Comparison of ENCODE assay signal across 8 cellular contexts in the genomic region with DNA sequence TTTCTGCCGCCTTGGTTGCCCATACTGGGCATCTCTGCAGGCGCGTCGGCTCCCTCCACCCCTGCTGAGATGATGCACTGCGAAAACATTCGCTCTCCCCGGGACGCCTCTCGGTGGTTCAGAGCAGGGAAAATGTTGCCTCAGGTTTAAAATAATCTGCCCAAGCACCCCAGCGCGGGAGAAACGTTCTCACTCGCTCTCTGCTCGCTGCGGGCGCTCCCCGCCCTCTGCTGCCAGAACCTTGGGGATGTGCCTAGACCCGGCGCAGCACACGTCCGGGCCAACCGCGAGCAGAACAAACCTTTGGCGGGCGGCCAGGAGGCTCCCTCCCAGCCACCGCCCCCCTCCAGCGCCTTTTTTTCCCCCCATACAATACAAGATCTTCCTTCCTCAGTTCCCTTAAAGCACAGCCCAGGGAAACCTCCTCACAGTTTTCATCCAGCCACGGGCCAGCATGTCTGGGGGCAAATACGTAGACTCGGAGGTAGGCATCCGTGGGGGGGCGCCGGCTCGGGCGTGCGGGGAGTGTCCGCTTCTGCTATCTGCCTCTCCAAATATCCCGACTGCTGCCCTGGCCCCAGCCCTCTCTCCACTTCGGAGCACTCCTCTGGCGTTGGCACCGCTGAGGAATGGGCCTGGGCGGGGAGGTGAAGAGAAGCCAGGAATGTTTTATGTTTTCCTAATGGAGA. TPM values are rescaled to one million over a fixed set of nuclear protein-coding genes. Genes with fewer than 3 reads are reported as not detected.
DNase-seq lines count a peak whose midpoint lies in the region; ATAC-seq and TF ChIP-seq lines count a peak whose summit lies in the region.

A gene with protein sequence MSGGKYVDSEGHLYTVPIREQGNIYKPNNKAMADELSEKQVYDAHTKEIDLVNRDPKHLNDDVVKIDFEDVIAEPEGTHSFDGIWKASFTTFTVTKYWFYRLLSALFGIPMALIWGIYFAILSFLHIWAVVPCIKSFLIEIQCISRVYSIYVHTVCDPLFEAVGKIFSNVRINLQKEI (plus strand): TSS at position 428 of the 689 bp plus-strand sequence. CDS start 27 bp downstream, at position 455.

- H3K27me3 ChIP-seq in GM06990 (replicated peaks; ENCODE audit: control insufficient read depth, insufficient read depth, low read length) (no peaks in the 10 kb centered on the region; the same call in 1 of the 2 replicates), HUES6 (ENCODE audit: control insufficient read depth, insufficient read depth, low read length) (peaks cover 22% of the 10 kb centered on the region), left lung (peaks cover 0 to 45% of the 10 kb centered on the region in 2 donors)

- no peaks in the 10 kb centered on the region for H3K36me3 ChIP-seq in GM06990 (ENCODE audit: control insufficient read depth, insufficient read depth, low read length)
- H3K36me3 ChIP-seq in HUES6 (ENCODE audit: control insufficient read depth, insufficient read depth, low read length), result peaks cover 5% of the 10 kb centered on the region; the same call in 1 of the 2 replicates
- no peaks in the 10 kb centered on the region for H3K36me3 ChIP-seq in left lung

- DNase-seq in GM06990 (ENCODE audit: extremely low read depth, insufficient read length), result peak; percentile 48
- DNase-seq in activated CD4-positive, alpha-beta T cell treated with anti-CD3 and anti-CD28 coated beads for 4 hours, result peak; percentile 17 to 31
- DNase-seq in ecto neural progenitor cell (ENCODE audit: low spot score), result peak; percentile 66
- DNase-seq in left lung, result peak; percentile 78 to 88
- peak; percentile 35 to 41 for DNase-seq in stimulated activated CD4-positive, alpha-beta T cell treated with anti-CD3 and anti-CD28 coated beads, Interleukin-2, amount 100 ng/mL, for 24 hours

- TF ChIP-seq CTCF in GM06990 (IDR thresholded peaks at IDR 0.05; ENCODE audit: insufficient read depth, low read length, poor library complexity, severe bottlenecking) (peak; percentile 20), left lung (IDR thresholded peaks at IDR 0.05) (peak in 1 of 2 donors; percentile 20)

- H3K9me3 ChIP-seq in HUES6 (ENCODE audit: control insufficient read depth, insufficient read depth, low read depth, low read length) (no peaks in the 10 kb centered on the region), left lung (no peaks in the 10 kb centered on the region)

- H3K9ac ChIP-seq in HUES6 (ENCODE audit: low read length), result peak within 1 kb of the TSS; percentile 99

- H3K4me3 ChIP-seq in GM06990 (replicated peaks; ENCODE audit: low read depth, low read length) (peak within 1 kb of the TSS; percentile 70), HUES6 (ENCODE audit: low read depth, low read length) (peak within 1 kb of the TSS; percentile 91), left lung (peak within 1 kb of the TSS; percentile 51 to 57)

- peak within 1 kb of the TSS; percentile 87; the same call in 1 of the 2 replicates for H3K27ac ChIP-seq in HUES6 (ENCODE audit: low read depth, low read length)
- H3K27ac ChIP-seq in left lung, result peak within 1 kb of the TSS; percentile 90 to 94

- H3K4me1 ChIP-seq in HUES6 (ENCODE audit: control insufficient read depth, insufficient read depth, low read length) (peaks cover 53% of the 10 kb centered on the region), left lung (peaks cover 14 to 50% of the 10 kb centered on the region in 2 donors)

- ATAC-seq in left lung, result peak; percentile 59
- ATAC-seq in GM21825 (IDR thresholded peaks at IDR 0.05; ENCODE audit: unreplicated experiment), result no peak
- no peak for ATAC-seq in GM21390 (IDR thresholded peaks at IDR 0.05; ENCODE audit: unreplicated experiment)

- intact Hi-C loops in left lung (cut with DNase I), result loop anchor here in 1 of 2 donors (10.0 kb wide), 1 partner anchor 270 kb away; no protein-coding TSS in a partner anchor

RNA-seq across cellular contexts. Expression of the gene that starts here (rescaled TPM):
- total RNA-seq in left lung, result 100 to 1,000 TPM; 377 to 520 TPM

Comparison
In these comparisons a context has a peak if more than half of its experiments do, and no peak if none do; other contexts are left out.
1. DNase-seq: peak in every context shown above with its lines; median percentile 83 in left lung; 66 in ecto neural progenitor cell; 48 in GM06990; 38 in stimulated activated CD4-positive, alpha-beta T cell treated with anti-CD3 and anti-CD28 coated beads, Interleukin-2, amount 100 ng/mL, for 24 hours; 24 in activated CD4-positive, alpha-beta T cell treated with anti-CD3 and anti-CD28 coated beads for 4 hours.